ENCODE assay signal across 16 cellular contexts in genomic region chr6:126720326-126720725, GRCh38.
"Had no signal": no experiment of that assay in that cellular context is flagged by ENCODE, and none has a peak within 500 bp of the region (broad histone marks: within the 10 kb centered on the region; RNA-seq: fewer than 3 reads in every experiment).

No MANE protein-coding gene starts in this region.

- H3K4me3 ChIP-seq: adrenal gland, dorsolateral prefrontal cortex, esophagus muscularis mucosa, lung, skin epidermis, tibial artery, uterus had no signal

- ATAC-seq: activated T-helper 17 cell treated with anti-CD3 and anti-CD28 coated beads, Interleukin-2, amount 50 U/mL, for 72 hours had no signal

- H3K9me3 Mint-ChIP-seq: activated naive CD4-positive, alpha-beta T cell treated with anti-CD3 and anti-CD28 coated beads for 36 hours; activated T-helper 17 cell treated with anti-CD3 and anti-CD28 coated beads, Interleukin-2, amount 50 U/mL, for 72 hours; brain had no signal

- H3K4me3 Mint-ChIP-seq: activated naive CD4-positive, alpha-beta T cell treated with anti-CD3 and anti-CD28 coated beads for 36 hours; activated T-helper 17 cell treated with anti-CD3 and anti-CD28 coated beads, Interleukin-2, amount 50 U/mL, for 72 hours; brain; naive B cell had no signal

- H3K36me3 Mint-ChIP-seq: brain, naive B cell had no signal

- H3K27me3 Mint-ChIP-seq: brain, naive B cell had no signal

- DNase-seq: activated CD4-positive, alpha-beta T cell treated with anti-CD3 and anti-CD28 coated beads, Interleukin-2, amount 50 U/mL, for 1 hour; activated naive CD4-positive, alpha-beta T cell treated with anti-CD3 and anti-CD28 coated beads for 36 hours; activated T-cell treated with anti-CD3 and anti-CD28 coated beads for 4 hours; adrenal gland; dorsolateral prefrontal cortex; hippocampal formation; naive B cell; retina; T-helper 2 cell; tibial artery; uterus had no signal

- H3K27ac Mint-ChIP-seq: activated naive CD4-positive, alpha-beta T cell treated with anti-CD3 and anti-CD28 coated beads for 36 hours; activated T-helper 17 cell treated with anti-CD3 and anti-CD28 coated beads, Interleukin-2, amount 50 U/mL, for 72 hours; brain; naive B cell had no signal

- H3K4me1 Mint-ChIP-seq: activated T-helper 17 cell treated with anti-CD3 and anti-CD28 coated beads, Interleukin-2, amount 50 U/mL, for 72 hours; naive B cell had no signal
